10 cellular contexts compared by ENCODE assay signal in genomic region chr22:24178502-24179440, GRCh38. TPM values are rescaled to one million over a fixed set of nuclear protein-coding genes. Genes with fewer than 3 reads are reported as not detected.
DNase-seq lines count a peak whose midpoint lies in the region; ATAC-seq, FAIRE-seq and TF ChIP-seq lines count a peak whose summit lies in the region.
"Had no signal": no experiment of that assay in that cellular context is flagged by ENCODE, and none has a peak within 500 bp of the region (broad histone marks: within the 10 kb centered on the region; RNA-seq: fewer than 3 reads in every experiment).

No MANE protein-coding gene starts in this region.

- H3K27me3 Mint-ChIP-seq in activated T-cell treated with anti-CD3 and anti-CD28 coated beads, Interleukin-2, amount 50 U/mL, for 4 hours (ENCODE audit: low read depth), result no peaks in the 10 kb centered on the region
- H3K27me3 Mint-ChIP-seq: brain had no signal

- no peak overlapping the region for H3K4me3 Mint-ChIP-seq in activated T-cell treated with anti-CD3 and anti-CD28 coated beads, Interleukin-2, amount 50 U/mL, for 4 hours
- H3K4me3 Mint-ChIP-seq: brain, immature natural killer cell had no signal

- peaks cover 1% of the 10 kb centered on the region for H3K36me3 Mint-ChIP-seq in activated T-cell treated with anti-CD3 and anti-CD28 coated beads, Interleukin-2, amount 50 U/mL, for 4 hours (ENCODE audit: insufficient read depth)
- H3K36me3 Mint-ChIP-seq: immature natural killer cell had no signal

- H3K79me2 ChIP-seq in Loucy (ENCODE audit: insufficient read depth, low read length) (no peaks in the 10 kb centered on the region), osteoblast (ENCODE audit: insufficient read depth, low read length) (no peaks in the 10 kb centered on the region)

- H3K4me2 ChIP-seq in Loucy (ENCODE audit: low read depth, low read length, poor library complexity, severe bottlenecking) (no peak overlapping the region), osteoblast (ENCODE audit: insufficient read depth, low read length) (no peak overlapping the region)

- H3K9me2 ChIP-seq in Loucy (replicated peaks; ENCODE audit: low read depth, low read length), result no peaks in the 10 kb centered on the region

- H3F3A ChIP-seq in Loucy (ENCODE audit: low read depth), result no peaks in the 10 kb centered on the region

- no peak for ATAC-seq in activated T-cell treated with anti-CD3 and anti-CD28 coated beads, Interleukin-2, amount 50 U/mL, for 4 hours
- no peak for ATAC-seq in GM21381 (IDR thresholded peaks at IDR 0.05; ENCODE audit: unreplicated experiment)

- FAIRE-seq in frontal cortex (lab: Jason Lieb, UNC), result no peak

- H3K4me1 Mint-ChIP-seq in activated T-cell treated with anti-CD3 and anti-CD28 coated beads, Interleukin-2, amount 50 U/mL, for 4 hours (ENCODE audit: low read depth), result no peaks in the 10 kb centered on the region
- H3K4me1 Mint-ChIP-seq: immature natural killer cell had no signal

- H3K36me3 ChIP-seq in Loucy (ENCODE audit: insufficient read depth, low read length), result peaks cover 46% of the 10 kb centered on the region; the same call in 1 of the 2 replicates
- H3K36me3 ChIP-seq in osteoblast (ENCODE audit: insufficient read depth, low read length), result peaks cover 22% of the 10 kb centered on the region

- H3K4me1 ChIP-seq in Loucy (ENCODE audit: insufficient read depth, low read length, poor library complexity, severe bottlenecking), result no peaks in the 10 kb centered on the region
- H3K4me1 ChIP-seq in osteoblast (ENCODE audit: insufficient read depth, low read length), result peaks cover 6% of the 10 kb centered on the region

- H3K4me3 ChIP-seq in GM12864 (ENCODE audit: low read depth, low read length) (no peak overlapping the region), Loucy (ENCODE audit: low read length, poor library complexity, severe bottlenecking) (no peak overlapping the region), choroid plexus epithelial cell (ENCODE audit: low read depth, low read length) (no peak overlapping the region), osteoblast (ENCODE audit: insufficient read depth, low read length) (no peak overlapping the region)

- DNase-seq in GM12864 (ENCODE audit: low read depth) (no peak), choroid plexus epithelial cell (ENCODE audit: low read depth) (no peak), osteoblast (ENCODE audit: insufficient read length, low spot score, missing footprints) (peak; percentile 91), frontal cortex (ENCODE audit: low spot score in 2 of 2) (no peak), putamen (ENCODE audit: low spot score) (no peak)
- DNase-seq in activated T-cell treated with anti-CD3 and anti-CD28 coated beads, Interleukin-2, amount 50 U/mL, for 4 hours, result no peak
- DNase-seq: immature natural killer cell had no signal

- no peak overlapping the region for H2AFZ ChIP-seq in Loucy (ENCODE audit: low read length)
- H2AFZ ChIP-seq in osteoblast (ENCODE audit: low read length), result no peak overlapping the region

- H3K27ac ChIP-seq in osteoblast (ENCODE audit: low read depth, low read length), result no peak overlapping the region

- H4K20me1 ChIP-seq in Loucy (ENCODE audit: insufficient read depth, low read length, poor library complexity, severe bottlenecking) (peaks cover 7% of the 10 kb centered on the region), osteoblast (ENCODE audit: insufficient read depth, low read length) (peaks cover 3% of the 10 kb centered on the region)

- no peaks in the 10 kb centered on the region for H3K9me3 Mint-ChIP-seq in activated T-cell treated with anti-CD3 and anti-CD28 coated beads, Interleukin-2, amount 50 U/mL, for 4 hours
- H3K9me3 Mint-ChIP-seq: brain, immature natural killer cell had no signal

- H3K9me3 ChIP-seq in Loucy (ENCODE audit: insufficient read depth, low read depth, low read length) (no peaks in the 10 kb centered on the region), osteoblast (ENCODE audit: low read depth, low read length) (no peaks in the 10 kb centered on the region)

- TF ChIP-seq CTCF in GM12864 (IDR thresholded peaks at IDR 0.05; ENCODE audit: low read depth, low read length, missing control alignments) (peak; percentile 44), Loucy (conservative IDR thresholded peaks at IDR 0.05; ENCODE audit: low read length) (peak; percentile 55), choroid plexus epithelial cell (conservative IDR thresholded peaks at IDR 0.05; ENCODE audit: low read depth, low read length) (peak; percentile 62), osteoblast (IDR thresholded peaks at IDR 0.05; ENCODE audit: extremely low read depth, low read depth, low read length) (peak; percentile 48)

- H3K27me3 ChIP-seq in Loucy (ENCODE audit: insufficient read depth, low read length, poor library complexity, severe bottlenecking), result no peaks in the 10 kb centered on the region
- H3K27me3 ChIP-seq in osteoblast (ENCODE audit: insufficient read depth, low read length), result no peaks in the 10 kb centered on the region

- H3K9ac ChIP-seq in Loucy (ENCODE audit: low read depth, low read length, poor library complexity, severe bottlenecking), result no peak overlapping the region

RNA-seq across cellular contexts. Expression of gene SUSD2, which starts 2.5 kb away (rescaled TPM):
- total RNA-seq in osteoblast (0.72 and 2.4 TPM in 2 replicates), frontal cortex (under 0.01 TPM)
- 1 to 10 TPM; 1.2 to 1.7 (median 1.6) TPM for total RNA-seq in activated T-cell treated with anti-CD3 and anti-CD28 coated beads, Interleukin-2, amount 50 U/mL, for 4 hours
